Comparison of ENCODE assay signal across 2 cellular contexts in the genomic region with DNA sequence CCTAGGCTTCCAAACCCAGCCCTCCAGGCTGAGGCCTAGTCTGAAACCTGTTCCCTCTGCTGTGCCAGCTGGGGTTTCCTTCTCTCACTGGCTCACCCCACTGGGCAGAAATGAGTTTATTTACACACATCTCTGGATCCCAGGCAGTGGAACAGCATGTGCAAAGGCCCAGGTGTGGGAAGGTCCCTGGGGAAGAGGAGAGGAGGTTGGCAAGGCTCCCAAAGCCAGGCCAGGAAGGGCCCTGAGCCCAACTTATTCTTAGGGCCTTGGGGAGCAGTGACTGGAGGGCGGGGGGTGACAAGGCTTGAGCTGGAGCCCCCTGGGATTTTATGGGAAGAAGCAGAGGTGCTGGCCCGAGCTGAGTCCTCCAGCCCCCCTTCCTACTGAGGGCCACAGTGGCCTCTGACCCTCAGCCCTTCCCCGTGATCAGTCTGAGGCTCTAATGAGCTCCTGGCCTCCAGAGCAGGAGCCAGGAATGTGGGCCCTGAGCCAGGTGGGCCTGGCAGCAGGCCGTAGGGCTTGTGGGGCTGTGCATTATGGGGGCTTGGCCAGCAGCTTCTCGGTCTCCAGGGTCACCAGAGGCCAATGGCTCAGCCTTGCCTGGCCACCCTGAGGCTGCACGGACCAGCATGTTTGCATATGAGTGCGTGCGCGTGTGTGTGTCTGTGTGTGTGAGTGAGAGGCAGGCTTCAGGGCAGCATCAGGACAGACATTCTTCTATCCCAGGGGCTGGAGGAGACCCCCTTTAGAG.
TF ChIP-seq lines count a peak whose summit lies in the region.

No MANE protein-coding gene starts in this region.

TF ChIP-seq in SK-N-SH treated with all-trans-retinoic acid at 6 μM for 48 hours, 23 proteins besides CTCF, POLR2A, EP300 and RAD21:
- TF ChIP-seq, protein P1, sequence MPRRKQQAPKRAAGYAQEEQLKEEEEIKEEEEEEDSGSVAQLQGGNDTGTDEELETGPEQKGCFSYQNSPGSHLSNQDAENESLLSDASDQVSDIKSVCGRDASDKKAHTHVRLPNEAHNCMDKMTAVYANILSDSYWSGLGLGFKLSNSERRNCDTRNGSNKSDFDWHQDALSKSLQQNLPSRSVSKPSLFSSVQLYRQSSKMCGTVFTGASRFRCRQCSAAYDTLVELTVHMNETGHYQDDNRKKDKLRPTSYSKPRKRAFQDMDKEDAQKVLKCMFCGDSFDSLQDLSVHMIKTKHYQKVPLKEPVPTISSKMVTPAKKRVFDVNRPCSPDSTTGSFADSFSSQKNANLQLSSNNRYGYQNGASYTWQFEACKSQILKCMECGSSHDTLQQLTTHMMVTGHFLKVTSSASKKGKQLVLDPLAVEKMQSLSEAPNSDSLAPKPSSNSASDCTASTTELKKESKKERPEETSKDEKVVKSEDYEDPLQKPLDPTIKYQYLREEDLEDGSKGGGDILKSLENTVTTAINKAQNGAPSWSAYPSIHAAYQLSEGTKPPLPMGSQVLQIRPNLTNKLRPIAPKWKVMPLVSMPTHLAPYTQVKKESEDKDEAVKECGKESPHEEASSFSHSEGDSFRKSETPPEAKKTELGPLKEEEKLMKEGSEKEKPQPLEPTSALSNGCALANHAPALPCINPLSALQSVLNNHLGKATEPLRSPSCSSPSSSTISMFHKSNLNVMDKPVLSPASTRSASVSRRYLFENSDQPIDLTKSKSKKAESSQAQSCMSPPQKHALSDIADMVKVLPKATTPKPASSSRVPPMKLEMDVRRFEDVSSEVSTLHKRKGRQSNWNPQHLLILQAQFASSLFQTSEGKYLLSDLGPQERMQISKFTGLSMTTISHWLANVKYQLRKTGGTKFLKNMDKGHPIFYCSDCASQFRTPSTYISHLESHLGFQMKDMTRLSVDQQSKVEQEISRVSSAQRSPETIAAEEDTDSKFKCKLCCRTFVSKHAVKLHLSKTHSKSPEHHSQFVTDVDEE (CRISPR knock-in tag; IDR thresholded peaks at IDR 0.05): no peak
- TF ChIP-seq ZNF8 (CRISPR knock-in tag; IDR thresholded peaks at IDR 0.05) (no peak), PATZ1 (CRISPR knock-in tag; IDR thresholded peaks at IDR 0.05; ENCODE audit: borderline replicate concordance) (no peak), ZNF565 (CRISPR knock-in tag; conservative IDR thresholded peaks at IDR 0.05; ENCODE audit: low read depth) (no peak), ZFP3 (CRISPR knock-in tag; IDR thresholded peaks at IDR 0.05) (peak; percentile 77)

TF ChIP-seq in GM23338, 12 proteins besides CTCF, POLR2A, EP300 and RAD21 (continued from another document):
- TF ChIP-seq REST (IDR thresholded peaks at IDR 0.05; ENCODE audit: unreplicated experiment) (no peak), ZNF462 (CRISPR knock-in tag; IDR thresholded peaks at IDR 0.05) (no peak), ZNF331 (CRISPR knock-in tag; IDR thresholded peaks at IDR 0.05; ENCODE audit: low read depth) (no peak), JUNB (IDR thresholded peaks at IDR 0.05; ENCODE audit: unreplicated experiment) (no peak), ETS1 (IDR thresholded peaks at IDR 0.05) (no peak), EZH2phosphoT487 (IDR thresholded peaks at IDR 0.05; ENCODE audit: unreplicated experiment) (no peak), NANOG (IDR thresholded peaks at IDR 0.05; ENCODE audit: borderline replicate concordance) (no peak), EZH2 (IDR thresholded peaks at IDR 0.05; ENCODE audit: low read depth, unreplicated experiment) (no peak)
TF ChIP-seq in GM23338: peak in this region for 0.
